In genomic region chr4:25106363-25107151, GRCh38 we compare ENCODE assay signal across 1 cellular context.
TF ChIP-seq lines count a peak whose summit lies in the region.

No MANE protein-coding gene starts in this region.

TF ChIP-seq in HepG2, 621 proteins besides CTCF, POLR2A, EP300 and RAD21 (continued from another document):
- TF ChIP-seq ZBTB33 (CRISPR knock-in tag; IDR thresholded peaks at IDR 0.05) (no peak), ZNF20 (CRISPR knock-in tag; IDR thresholded peaks at IDR 0.05) (no peak), CEBPB (IDR thresholded peaks at IDR 0.05; ENCODE audit: borderline replicate concordance, low read depth, low read length) (0 out of 2 replicates have a peak, but pooled peaks have one; percentile 28)
